ENCODE assay signal across 29 cellular contexts in the genomic region with DNA sequence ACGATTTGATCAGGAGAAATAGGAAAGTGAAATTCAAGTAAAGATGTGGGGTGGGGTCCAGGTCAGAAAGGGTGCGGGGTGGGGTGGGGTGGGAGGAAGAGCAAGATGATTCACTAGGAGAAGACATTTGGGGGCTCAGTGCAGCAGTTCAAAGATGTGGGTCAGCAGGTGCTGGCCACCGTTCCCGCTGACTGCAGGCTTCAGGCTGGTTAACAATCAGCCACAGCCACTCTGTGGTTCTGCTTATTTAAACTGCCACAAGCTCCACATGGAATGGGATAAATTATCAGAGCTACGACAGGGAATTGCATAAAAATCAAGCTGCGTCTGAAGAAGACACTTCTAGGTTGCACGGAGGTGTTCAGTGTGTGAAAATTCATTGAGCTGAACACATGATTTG.
"Had no signal": no experiment of that assay in that cellular context is flagged by ENCODE, and none has a peak within 500 bp of the region (broad histone marks: within the 10 kb centered on the region; RNA-seq: fewer than 3 reads in every experiment).

No MANE protein-coding gene starts in this region.

- H3K36me3 Mint-ChIP-seq: activated naive CD4-positive, alpha-beta T cell treated with anti-CD3 and anti-CD28 coated beads, Interleukin-2, amount 50 U/mL, for 72 hours had no signal

- ATAC-seq: activated CD8-positive, alpha-beta T cell treated with anti-CD3 and anti-CD28 coated beads for 36 hours; activated naive CD4-positive, alpha-beta T cell treated with anti-CD3 and anti-CD28 coated beads, Interleukin-2, amount 50 U/mL, for 72 hours; PC-3; Right ventricle myocardium inferior had no signal

- H3K4me3 Mint-ChIP-seq: activated CD8-positive, alpha-beta T cell treated with anti-CD3 and anti-CD28 coated beads for 36 hours; activated naive CD4-positive, alpha-beta T cell treated with anti-CD3 and anti-CD28 coated beads for 36 hours; activated T-cell treated with anti-CD3 and anti-CD28 coated beads, Interleukin-2, amount 50 U/mL, for 24 hours; brain had no signal

- H3K9me3 Mint-ChIP-seq: activated CD8-positive, alpha-beta T cell treated with anti-CD3 and anti-CD28 coated beads for 36 hours; activated naive CD4-positive, alpha-beta T cell treated with anti-CD3 and anti-CD28 coated beads for 36 hours; activated T-cell treated with anti-CD3 and anti-CD28 coated beads, Interleukin-2, amount 50 U/mL, for 24 hours; activated T-helper 2 cell treated with anti-CD3 and anti-CD28 coated beads, Interferon-gamma antibody, Interleukin-2, Interleukin-4, amounts not matched to agents 10 μg/mL and 5 μg/mL and 100 μg/mL, durations not matched to agents 14 hours and 24 hours and 36 hours; brain had no signal

- H3K27me3 Mint-ChIP-seq: activated CD8-positive, alpha-beta T cell treated with anti-CD3 and anti-CD28 coated beads for 36 hours; activated T-cell treated with anti-CD3 and anti-CD28 coated beads, Interleukin-2, amount 50 U/mL, for 24 hours had no signal

- H3K27ac Mint-ChIP-seq: activated CD8-positive, alpha-beta T cell treated with anti-CD3 and anti-CD28 coated beads for 36 hours; activated naive CD4-positive, alpha-beta T cell treated with anti-CD3 and anti-CD28 coated beads for 36 hours; activated naive CD4-positive, alpha-beta T cell treated with anti-CD3 and anti-CD28 coated beads, Interleukin-2, amount 50 U/mL, for 72 hours; activated T-cell treated with anti-CD3 and anti-CD28 coated beads, Interleukin-2, amount 50 U/mL, for 24 hours; activated T-helper 2 cell treated with anti-CD3 and anti-CD28 coated beads, Interferon-gamma antibody, Interleukin-2, Interleukin-4, amounts not matched to agents 10 μg/mL and 5 μg/mL and 100 μg/mL, durations not matched to agents 14 hours and 24 hours and 36 hours had no signal

- DNase-seq: activated CD4-positive, alpha-beta T cell treated with anti-CD3 and anti-CD28 coated beads for 1 hour; activated CD4-positive, alpha-beta T cell treated with anti-CD3 and anti-CD28 coated beads for 48 hours; activated CD4-positive, CD25-positive, alpha-beta regulatory T cell; activated CD8-positive, alpha-beta T cell treated with anti-CD3 and anti-CD28 coated beads for 36 hours; activated gamma-delta T cell; activated naive CD4-positive, alpha-beta T cell treated with anti-CD3 and anti-CD28 coated beads for 36 hours; activated T-cell treated with anti-CD3 and anti-CD28 coated beads, Interleukin-2, amount 50 U/mL, for 24 hours; adrenal gland; central memory CD4-positive, alpha-beta T cell; Kasumi-1; KBM-7; MM.1S; MV-4-11; NCI-H1092; NCI-H1436 treated with DMSO at 0.1 percent for 48 hours; NCI-H1694 treated with DMSO at 0.1 percent for 48 hours; NCI-H2029; NCI-H345; NCI-H524 treated with DMSO at 0.1 percent for 48 hours; PC-3; RPMI8226; SIG-M5; SW 1271; T1000; WERI-Rb-1 had no signal
